ENCODE assay signal across 17 cellular contexts in the genomic region with DNA sequence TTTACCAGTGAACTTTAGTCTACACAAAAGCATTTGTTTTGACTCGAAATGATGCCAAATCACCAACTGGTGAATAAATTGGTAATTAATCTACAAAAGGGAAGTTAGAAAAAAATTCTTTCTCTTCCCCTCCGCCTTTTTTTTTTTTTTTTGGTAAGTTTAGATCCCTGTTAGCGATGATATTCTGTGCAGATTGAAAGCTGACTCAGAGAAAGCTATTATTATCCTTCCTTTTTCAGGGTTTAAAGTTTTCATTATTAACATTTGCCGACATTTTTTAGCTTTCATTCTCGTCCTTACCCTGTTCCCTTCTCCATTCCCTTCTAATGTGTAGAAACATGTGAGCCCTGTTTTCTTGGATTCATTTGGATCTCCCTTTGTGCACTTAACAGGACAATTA. TPM values are rescaled to one million over a fixed set of nuclear protein-coding genes. Genes with fewer than 3 reads are reported as not detected.
DNase-seq lines count a peak whose midpoint lies in the region; ATAC-seq, FAIRE-seq and TF ChIP-seq lines count a peak whose summit lies in the region.
"Had no signal": no experiment of that assay in that cellular context is flagged by ENCODE, and none has a peak within 500 bp of the region (broad histone marks: within the 10 kb centered on the region; RNA-seq: fewer than 3 reads in every experiment).

No MANE protein-coding gene starts in this region.

- no peaks in the 10 kb centered on the region for H3K9me1 ChIP-seq in K562 (ENCODE audit: control insufficient read depth, insufficient read depth, low read length)

- H3K9me3 ChIP-seq in K562 (replicated peaks; ENCODE audit: control insufficient read depth, insufficient read depth, low read depth, low read length) (no peaks in the 10 kb centered on the region), skeletal muscle satellite cell (replicated peaks; ENCODE audit: low read length) (no peaks in the 10 kb centered on the region)
- H3K9me3 ChIP-seq: ovary had no signal

- TF ChIP-seq CTCF in K562 (IDR thresholded peaks at IDR 0.05 in 2 of 3, conservative IDR thresholded peaks at IDR 0.05 in 1 of 3; ENCODE audit: insufficient read depth in 2 of 3, low read depth in 1 of 3, low read length in 3 of 3), result no peak

- no peak for TF ChIP-seq EP300 in K562 (IDR thresholded peaks at IDR 0.05; ENCODE audit: low read length)

- CTCF ChIA-PET in K562 (lab: Yijun Ruan, JAX; ENCODE audit: low intra/inter-chr PET ratio), result no interaction called here

- no peak for TF ChIP-seq RAD21 in K562 (CRISPR knock-in tag; conservative IDR thresholded peaks at IDR 0.05 in 1 of 2, IDR thresholded peaks at IDR 0.05 in 1 of 2)

- no peaks in the 10 kb centered on the region; a peak in 1 of 5 replicates for H3K27me3 ChIP-seq in K562 (ENCODE audit: control insufficient read depth in 2 of 2, insufficient read depth in 2 of 2, low read length in 2 of 2)
- no peaks in the 10 kb centered on the region for H3K27me3 ChIP-seq in skeletal muscle satellite cell (ENCODE audit: control insufficient read depth, insufficient read depth, low read length)
- H3K27me3 ChIP-seq: ovary had no signal

- ATAC-seq in K562, result no peak
- ATAC-seq: left colon had no signal

- intact Hi-C loops in K562 (cut with micrococcal nuclease), result loop anchor here (10.0 kb wide), 1 partner anchor 250 kb away; no protein-coding TSS in a partner anchor

- H3K4me3 ChIP-seq in K562 (no peak overlapping the region), skeletal muscle satellite cell (ENCODE audit: low read length) (peak overlapping the region; percentile 48)
- H3K4me3 ChIP-seq: ovary had no signal

- no peaks in the 10 kb centered on the region for H4K20me1 ChIP-seq in K562 (replicated peaks; ENCODE audit: control insufficient read depth, insufficient read depth, low read length)

- no peak for TF ChIP-seq POLR2A in K562 (conservative IDR thresholded peaks at IDR 0.05)
- no peak for TF ChIP-seq POLR2A in erythroblast (IDR thresholded peaks at IDR 0.05; ENCODE audit: low read length)

- DNase-seq in GM03348 (ENCODE audit: low spot score) (peak; percentile 26), LHCN-M2 (ENCODE audit: low read depth) (peak; percentile 51), K562 (ENCODE audit: extremely low read depth in 1 of 4, low spot score in 3 of 4) (no peak), erythroblast (lab: John Stamatoyannopoulos, UW) (no peak), D341Med (ENCODE audit: low spot score) (no peak)
- DNase-seq in effector CD4-positive, alpha-beta T cell, result no peak
- DNase-seq: activated CD4-positive, alpha-beta T cell treated with anti-CD3 and anti-CD28 coated beads, Interleukin-2, amount 10 ng/mL, durations not matched to agents 7 days and 5 days; activated naive CD4-positive, alpha-beta T cell; DND-41; foreskin melanocyte; left colon; NCI-H1417; NCI-H524 treated with DMSO at 0.1 percent for 48 hours; ovary; stimulated activated CD4-positive, alpha-beta T cell treated with anti-CD3 and anti-CD28 coated beads, Interleukin-2, amount 100 ng/mL, for 48 hours; SW 1271 had no signal

- H3K79me2 ChIP-seq in K562 (ENCODE audit: control insufficient read depth, insufficient read depth, low read length), result no peaks in the 10 kb centered on the region

- POLR2A ChIA-PET in K562 (lab: Yijun Ruan, JAX), result interaction anchor here (1.9 kb wide), 1 partner anchor 25 kb away, joined by 6 read pairs; no protein-coding TSS in a partner anchor

- H3K36me3 ChIP-seq in K562 (ENCODE audit: control insufficient read depth, insufficient read depth, low read length), result no peaks in the 10 kb centered on the region
- no peaks in the 10 kb centered on the region for H3K36me3 ChIP-seq in skeletal muscle satellite cell (ENCODE audit: insufficient read depth, low read length)
- H3K36me3 ChIP-seq: ovary had no signal

- no TSS peak for BruUV-seq in K562 (replicated peaks; lab: Mats Ljungman, UMichigan)

- no peak for FAIRE-seq in K562 (lab: Jason Lieb, UNC)

- no peak overlapping the region for H3K9ac ChIP-seq in K562 (ENCODE audit: insufficient read depth in 1 of 2, low read depth in 2 of 2, low read length in 2 of 2)
- H3K9ac ChIP-seq in skeletal muscle satellite cell (ENCODE audit: low read depth, low read length), result peak overlapping the region; percentile 71

- WGBS in K562 (ENCODE audit: insufficient coverage, low coverage, missing lambda C conversion rate), result 3% methylated on average over 5 of the region's 5 CpGs

- H2AFZ ChIP-seq in K562 (ENCODE audit: low read depth, low read length), result peak overlapping the region; percentile 74

- in situ Hi-C loops in K562 (cut with MboI), result no loop called here

- H3K27ac ChIP-seq in K562 (ENCODE audit: extremely low read depth, low read depth, low read length), result no peak overlapping the region
- H3K27ac ChIP-seq: ovary had no signal

- H3K4me1 ChIP-seq in K562 (replicated peaks in 1 of 2; ENCODE audit: control insufficient read depth in 2 of 2, insufficient read depth in 2 of 2, low read length in 2 of 2) (peaks cover 0 to 22% of the 10 kb centered on the region in 2 experiments; a peak in 3 of 5 replicates), skeletal muscle satellite cell (ENCODE audit: control insufficient read depth, insufficient read depth, low read length) (peaks cover 50% of the 10 kb centered on the region)

- no peak overlapping the region for H3K4me2 ChIP-seq in K562 (ENCODE audit: insufficient read depth, low read length)
- H3K4me2 ChIP-seq in skeletal muscle satellite cell (ENCODE audit: low read length), result peak overlapping the region; percentile 75

TF ChIP-seq in K562, 482 proteins besides CTCF, POLR2A, EP300 and RAD21:
- peak; percentile 65 for TF ChIP-seq ZNF384 (IDR thresholded peaks at IDR 0.05; ENCODE audit: low read depth, low read length)
- TF ChIP-seq CHD1 (IDR thresholded peaks at IDR 0.05; ENCODE audit: low read length), result no peak

RNA-seq across cellular contexts. Expression of gene NUP160, which starts 16.8 kb away (rescaled TPM):
- 13.9 and 18.5 TPM in 2 replicates for total RNA-seq in LHCN-M2 (2014; rRNA removed)
- 8.2 TPM for polyA plus RNA-seq in LHCN-M2 (2012)
- total RNA-seq in K562 (2011; cell fraction: chromatin; rRNA removed; ENCODE audit: low replicate concordance), result 208 and 361 TPM in 2 replicates
- 99.7 and 113 TPM in 2 replicates for total RNA-seq in K562 (2011; cell fraction: nucleolus; rRNA removed)
- 163 and 198 TPM in 2 replicates for total RNA-seq in K562 (2011; cell fraction: nucleoplasm; rRNA removed)
- total RNA-seq in K562 (2014; rRNA removed), result 41.5 and 47.1 TPM in 2 replicates
- total RNA-seq in K562 (2014; rRNA removed; fragmentation: Illumina TruSeq; extraction: Trizol), result 77.4 and 89.6 TPM in 2 replicates
- 61.5 and 65.0 TPM in 2 replicates for total RNA-seq in K562 (2015; rRNA removed; fragmentation: Illumina TruSeq; extraction: Trizol)
- total RNA-seq in K562 (2021), result 77.8 and 81.0 TPM in 2 replicates
- 82.7 and 112 TPM in 2 replicates for polyA plus RNA-seq in K562 (2011; rRNA removed)
- 41.7 and 61.1 TPM in 2 replicates for polyA plus RNA-seq in K562 (2011; cell fraction: cytosol; rRNA removed)
- polyA plus RNA-seq in K562 (2011; cell fraction: nucleus; rRNA removed), result 59.8 and 68.8 TPM in 2 replicates
- polyA plus RNA-seq in K562 (2012), result 39.9 and 56.4 TPM in 2 replicates
- 73.7 and 74.2 TPM in 2 replicates for polyA plus RNA-seq in K562 (2014; fragmentation: Illumina TruSeq; extraction: Trizol)
- 10 to 100 TPM; 44.5 to 60.2 TPM for polyA plus RNA-seq in K562 (2014; fragmentation: Nextera tagmentation; extraction: Ambion mirVana)
- polyA plus RNA-seq in K562 (2014; rRNA removed), result 53.0 and 54.3 TPM in 2 replicates
- 238 and 272 TPM in 2 replicates for polyA minus RNA-seq in K562 (2011; rRNA and poly(A)+ RNA removed)
- 72.9 and 106 TPM in 2 replicates for polyA minus RNA-seq in K562 (2011; cell fraction: cytosol; rRNA and poly(A)+ RNA removed)
- polyA minus RNA-seq in K562 (2011; cell fraction: nucleus; rRNA and poly(A)+ RNA removed), result 46.6 and 77.9 TPM in 2 replicates
- 26.0 and 30.4 TPM in 2 replicates for total RNA-seq in skeletal muscle satellite cell (2012; rRNA removed)

Comparison
In these comparisons a context has a peak if more than half of its experiments do, and no peak if none do; other contexts are left out.
1. DNase-seq: peak in GM03348 (single experiment) and LHCN-M2 (single experiment); none in K562 (0 of 4), erythroblast (0 of 2), effector CD4-positive, alpha-beta T cell (single experiment) and D341Med (single experiment).